In genomic region chr3:13303410-13303809, GRCh38 we compare ENCODE assay signal across 1 cellular context.
TF ChIP-seq lines count a peak whose summit lies in the region.

No MANE protein-coding gene starts in this region.

TF ChIP-seq in GM23338, 12 proteins besides CTCF, POLR2A, EP300 and RAD21 (continued from another document):
- TF ChIP-seq ZNF462 (CRISPR knock-in tag; IDR thresholded peaks at IDR 0.05) (no peak), REST (IDR thresholded peaks at IDR 0.05; ENCODE audit: unreplicated experiment) (no peak), EZH2phosphoT487 (IDR thresholded peaks at IDR 0.05; ENCODE audit: unreplicated experiment) (no peak), JUNB (IDR thresholded peaks at IDR 0.05; ENCODE audit: unreplicated experiment) (no peak), CREB1 (CRISPR knock-in tag; IDR thresholded peaks at IDR 0.05; ENCODE audit: low read depth) (no peak), STAT1 (IDR thresholded peaks at IDR 0.05; ENCODE audit: unreplicated experiment) (no peak), ETS1 (IDR thresholded peaks at IDR 0.05) (no peak), NANOG (IDR thresholded peaks at IDR 0.05; ENCODE audit: borderline replicate concordance) (no peak), POLR2AphosphoS5 (IDR thresholded peaks at IDR 0.05; ENCODE audit: low read depth) (no peak), ZNF331 (CRISPR knock-in tag; IDR thresholded peaks at IDR 0.05; ENCODE audit: low read depth) (no peak)
